ENCODE assay signal across 8 cellular contexts in the genomic region with DNA sequence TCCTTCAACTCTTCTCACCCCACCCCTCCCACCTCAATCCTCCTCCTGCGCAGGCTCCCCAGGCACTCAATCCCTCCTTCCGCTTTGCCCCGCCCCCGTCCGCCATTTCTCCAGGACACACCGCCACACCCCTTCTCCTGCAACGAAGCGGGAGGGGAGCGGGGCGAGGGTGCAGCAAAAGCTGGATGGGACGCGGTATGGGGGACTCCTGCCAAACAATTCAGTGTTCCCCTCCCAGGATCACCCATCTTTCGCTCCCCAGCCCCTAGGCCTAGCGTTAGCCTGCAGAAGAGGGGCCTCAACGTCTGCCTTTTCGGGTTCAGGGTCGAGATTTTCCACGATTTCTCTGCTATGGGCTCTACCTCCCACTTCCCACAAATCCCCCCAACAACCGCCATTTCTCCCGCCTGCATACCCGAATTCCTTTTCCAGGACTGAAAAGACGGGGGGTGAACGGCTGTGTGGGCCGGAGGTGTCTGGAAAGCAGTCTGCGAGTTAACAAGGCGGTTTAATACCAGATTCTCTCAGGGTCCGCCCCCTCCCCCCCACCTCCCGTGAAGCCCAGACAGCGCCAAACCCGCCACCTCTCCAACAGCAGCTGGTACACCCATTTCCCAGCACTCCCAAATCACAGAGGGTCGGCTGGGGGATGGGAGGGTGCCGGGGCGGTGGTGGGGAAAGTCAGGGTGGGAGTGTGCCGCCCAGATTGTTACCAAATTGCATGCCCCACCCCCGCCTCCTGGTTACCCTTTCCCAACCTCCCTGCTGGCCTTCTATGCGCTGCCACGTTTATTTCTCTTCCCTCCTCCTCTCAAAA.
DNase-seq lines count a peak whose midpoint lies in the region; TF ChIP-seq lines count a peak whose summit lies in the region.

No MANE protein-coding gene starts in this region.

- H3K9me3 ChIP-seq in endocrine pancreas (ENCODE audit: control insufficient read depth, low read length): no peaks in the 10 kb centered on the region

- no peaks in the 10 kb centered on the region for H3K27me3 ChIP-seq in endocrine pancreas (ENCODE audit: control insufficient read depth, insufficient read depth, low read length)

- peaks cover 10% of the 10 kb centered on the region for H3K4me1 ChIP-seq in endocrine pancreas (ENCODE audit: control insufficient read depth, insufficient read depth, low read length)

- H3K9ac ChIP-seq in endocrine pancreas (ENCODE audit: control insufficient read depth, insufficient read depth, low read length): peak overlapping the region; percentile 77

- H3K4me3 ChIP-seq in HFF-Myc (replicated peaks; ENCODE audit: low read depth, low read length) (peak overlapping the region; percentile 57), endocrine pancreas (ENCODE audit: control insufficient read depth, insufficient read depth, low read length) (peak overlapping the region; percentile 49)

- no peaks in the 10 kb centered on the region for H3K36me3 ChIP-seq in endocrine pancreas (ENCODE audit: control insufficient read depth, insufficient read depth, low read length)

- peak; percentile 10 for DNase-seq in DMS153 treated with DMSO at 0.1 percent for 48 hours (lab: John Stamatoyannopoulos, UW; ENCODE audit: unreplicated experiment)
- no peak for DNase-seq in HFF-Myc (ENCODE audit: extremely low read depth, low read depth)
- DNase-seq in NCI-H2196 (lab: John Stamatoyannopoulos, UW; ENCODE audit: unreplicated experiment): peak; percentile 42
- DNase-seq in activated CD8-positive, alpha-beta memory T cell treated with anti-CD3 and anti-CD28 coated beads for 24 hours: peak; percentile 79
- DNase-seq in midbrain (lab: John Stamatoyannopoulos, UW): peak; percentile 50
- DNase-seq in stimulated activated CD8-positive, alpha-beta memory T cell treated with anti-CD3 and anti-CD28 coated beads, Interleukin-15, amount 100 ng/mL, for 24 hours (ENCODE audit: low read depth): peak; percentile 26
- DNase-seq in Kasumi-1 (lab: John Stamatoyannopoulos, UW): no peak

- TF ChIP-seq CTCF in HFF-Myc (IDR thresholded peaks at IDR 0.05; ENCODE audit: low read depth, low read length, missing control alignments): no peak

Comparison
In these comparisons a context has a peak if more than half of its experiments do, and no peak if none do; other contexts are left out.
1. DNase-seq: peak in DMS153 treated with DMSO at 0.1 percent for 48 hours (single experiment), NCI-H2196 (single experiment), activated CD8-positive, alpha-beta memory T cell treated with anti-CD3 and anti-CD28 coated beads for 24 hours (single experiment), midbrain (single experiment) and stimulated activated CD8-positive, alpha-beta memory T cell treated with anti-CD3 and anti-CD28 coated beads, Interleukin-15, amount 100 ng/mL, for 24 hours (single experiment); none in HFF-Myc (single experiment) and Kasumi-1 (0 of 2).